Comparison of ENCODE assay signal across 28 cellular contexts in the genomic region with DNA sequence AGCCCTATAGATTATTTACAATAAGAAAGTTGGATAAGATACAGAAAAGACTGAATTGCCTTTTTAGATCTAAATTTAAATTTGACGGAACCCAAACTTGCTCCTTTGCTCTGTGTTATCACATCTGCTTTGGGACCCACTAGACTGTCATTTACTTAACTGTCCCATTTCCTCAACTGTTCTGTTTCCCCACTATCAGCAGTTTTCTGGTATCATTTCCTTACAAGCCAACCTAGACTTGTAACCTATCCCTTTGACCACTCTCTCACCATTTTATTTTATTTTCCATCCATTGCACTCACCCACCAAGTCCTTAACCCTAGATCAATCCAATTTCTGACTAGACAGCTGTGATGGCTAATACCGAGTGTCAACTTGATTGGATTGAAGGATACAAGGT. TPM values are rescaled to one million over a fixed set of nuclear protein-coding genes. Genes with fewer than 3 reads are reported as not detected.
"Had no signal": no experiment of that assay in that cellular context is flagged by ENCODE, and none has a peak within 500 bp of the region (broad histone marks: within the 10 kb centered on the region; RNA-seq: fewer than 3 reads in every experiment).

No MANE protein-coding gene starts in this region.

- H3K36me3 Mint-ChIP-seq: activated CD4-positive, alpha-beta memory T cell treated with anti-CD3 and anti-CD28 coated beads for 36 hours; activated naive CD4-positive, alpha-beta T cell treated with anti-CD3 and anti-CD28 coated beads, Interleukin-2, amount 10 ng/mL, durations not matched to agents 7 days and 5 days; activated naive CD8-positive, alpha-beta T cell treated with anti-CD3 and anti-CD28 coated beads for 36 hours; WTC11 had no signal

- H3K27me3 Mint-ChIP-seq: activated CD4-positive, alpha-beta memory T cell treated with anti-CD3 and anti-CD28 coated beads for 36 hours; activated naive CD4-positive, alpha-beta T cell treated with anti-CD3 and anti-CD28 coated beads, Interleukin-2, amount 10 ng/mL, durations not matched to agents 7 days and 5 days; activated naive CD8-positive, alpha-beta T cell treated with anti-CD3 and anti-CD28 coated beads for 36 hours had no signal

- H3K27ac Mint-ChIP-seq: activated CD4-positive, alpha-beta memory T cell treated with anti-CD3 and anti-CD28 coated beads for 36 hours; activated naive CD4-positive, alpha-beta T cell treated with anti-CD3 and anti-CD28 coated beads, Interleukin-2, amount 10 ng/mL, durations not matched to agents 7 days and 5 days; activated naive CD8-positive, alpha-beta T cell treated with anti-CD3 and anti-CD28 coated beads for 36 hours; activated T-helper 2 cell treated with anti-CD3 and anti-CD28 coated beads, Interferon-gamma antibody, Interleukin-2, Interleukin-4, amounts not matched to agents 10 μg/mL and 5 μg/mL and 100 μg/mL, durations not matched to agents 14 hours and 24 hours and 36 hours; WTC11 had no signal

- DNase-seq: activated CD4-positive, alpha-beta memory T cell treated with anti-CD3 and anti-CD28 coated beads for 36 hours; activated CD4-positive, alpha-beta T cell treated with anti-CD3 and anti-CD28 coated beads for 48 hours; activated CD4-positive, CD25-positive, alpha-beta regulatory T cell treated with anti-CD3 and anti-CD28 coated beads, Interleukin-2, amount 50 U/mL, for 72 hours; activated CD8-positive, alpha-beta memory T cell treated with anti-CD3 and anti-CD28 coated beads, Interleukin-2, amount 50 U/mL, for 4 hours; activated gamma-delta T cell treated with Interleukin-2 at 50 U/mL for 16 hours; activated naive CD4-positive, alpha-beta T cell treated with anti-CD3 and anti-CD28 coated beads, Interleukin-2, amount 10 ng/mL, durations not matched to agents 7 days and 5 days; activated naive CD8-positive, alpha-beta T cell treated with anti-CD3 and anti-CD28 coated beads for 36 hours; activated T-cell treated with anti-CD3 and anti-CD28 coated beads, Interleukin-2, amount 50 U/mL, for 72 hours; brain microvascular endothelial cell; KBM-7; MG63; MV-4-11; NCI-H1092 treated with DMSO at 0.1 percent for 48 hours; NCI-H1436; NCI-H187; NCI-H2081; NCI-H446 treated with DMSO at 0.1 percent for 48 hours; NCI-H524 treated with DMSO at 0.1 percent for 48 hours; NCI-H748 treated with DMSO at 0.1 percent for 48 hours; Peyer's patch; Right ventricle myocardium superior; SJCRH30; SK-N-SH; T-helper 1 cell had no signal

- ATAC-seq: activated T-cell treated with anti-CD3 and anti-CD28 coated beads, Interleukin-2, amount 50 U/mL, for 72 hours; WTC11 had no signal

- H3K4me1 ChIP-seq: Peyer's patch, SJCRH30 had no signal

- H3K9ac ChIP-seq: SK-N-SH had no signal

- H3K4me3 Mint-ChIP-seq: activated CD4-positive, alpha-beta memory T cell treated with anti-CD3 and anti-CD28 coated beads for 36 hours; activated naive CD4-positive, alpha-beta T cell treated with anti-CD3 and anti-CD28 coated beads, Interleukin-2, amount 10 ng/mL, durations not matched to agents 7 days and 5 days; activated naive CD8-positive, alpha-beta T cell treated with anti-CD3 and anti-CD28 coated beads for 36 hours; activated T-cell treated with anti-CD3 and anti-CD28 coated beads, Interleukin-2, amount 50 U/mL, for 72 hours; WTC11 had no signal

- H3K4me1 Mint-ChIP-seq: activated naive CD4-positive, alpha-beta T cell treated with anti-CD3 and anti-CD28 coated beads, Interleukin-2, amount 10 ng/mL, durations not matched to agents 7 days and 5 days had no signal

- H3K36me3 ChIP-seq: brain microvascular endothelial cell, cardiac muscle cell, MG63, Peyer's patch, SJCRH30 had no signal

- H3K9me3 ChIP-seq: Peyer's patch, SJCRH30, SK-N-SH had no signal

- H3K4me2 ChIP-seq: SK-N-SH had no signal

- H3K4me3 ChIP-seq: cardiac muscle cell, MG63, Peyer's patch, SJCRH30 had no signal

- H3K27ac ChIP-seq: brain microvascular endothelial cell, cardiac muscle cell, Peyer's patch, RWPE1, SJCRH30 had no signal

- H3K27me3 ChIP-seq: brain microvascular endothelial cell, cardiac muscle cell, MG63, Peyer's patch, SJCRH30 had no signal

- H3K9me3 Mint-ChIP-seq: activated CD4-positive, alpha-beta memory T cell treated with anti-CD3 and anti-CD28 coated beads for 36 hours; activated T-helper 2 cell treated with anti-CD3 and anti-CD28 coated beads, Interferon-gamma antibody, Interleukin-2, Interleukin-4, amounts not matched to agents 10 μg/mL and 5 μg/mL and 100 μg/mL, durations not matched to agents 14 hours and 24 hours and 36 hours; WTC11 had no signal

RNA-seq across cellular contexts. Expression of a gene that starts 38.6 kb away (rescaled TPM):
- total RNA-seq: cardiac muscle cell had no signal
